Comparison of ENCODE assay signal across 25 cellular contexts in genomic region chr9:36537861-36538260, GRCh38. TPM values are rescaled to one million over a fixed set of nuclear protein-coding genes. Genes with fewer than 3 reads are reported as not detected.
"Had no signal": no experiment of that assay in that cellular context is flagged by ENCODE, and none has a peak within 500 bp of the region (broad histone marks: within the 10 kb centered on the region; RNA-seq: fewer than 3 reads in every experiment).

No MANE protein-coding gene starts in this region.

- DNase-seq: naive thymus-derived CD8-positive, alpha-beta T cell; nephron progenitor cell; nucleus accumbens; pancreas; psoas muscle; right cardiac atrium; right lobe of liver; sigmoid colon; small intestine; stimulated activated CD4-positive, alpha-beta T cell treated with anti-CD3 and anti-CD28 coated beads, Interleukin-15, amount 100 ng/mL, for 24 hours; stimulated activated CD4-positive, alpha-beta T cell treated with anti-CD3 and anti-CD28 coated beads, Interleukin-2, amount 100 ng/mL, for 24 hours; stimulated activated CD4-positive, alpha-beta T cell treated with anti-CD3 and anti-CD28 coated beads, Interleukin-2, amount 100 ng/mL, for 48 hours; stimulated activated CD4-positive, alpha-beta T cell treated with anti-CD3 and anti-CD28 coated beads, Interleukin-4, amount 100 ng/mL, for 24 hours; stimulated activated naive B cell treated with anti-CD40 and anti-IgM and Interleukin-4, amounts not matched to agents 10 μg/mL and 1 μg/mL and 100 μg/mL, for 72 hours; stimulated activated naive CD4-positive, alpha-beta T cell treated with Interleukin-2 at 50 U/mL for 16 hours; stomach; thyroid gland; trophoblast cell; upper lobe of left lung; uterus had no signal

- H3K4me3 ChIP-seq: pancreas, psoas muscle, right lobe of liver, sigmoid colon, stomach, thoracic aorta, thyroid gland, tibial nerve, upper lobe of left lung, uterus had no signal

- H3K27me3 ChIP-seq: neutrophil, pancreas, right lobe of liver, sigmoid colon, stomach, thyroid gland, tibial nerve, upper lobe of left lung, uterus had no signal

- H3K4me1 ChIP-seq: pancreas, psoas muscle, right lobe of liver, sigmoid colon, stomach, thyroid gland, upper lobe of left lung, uterus had no signal

- H3K9me3 ChIP-seq: neutrophil, pancreas, psoas muscle, right lobe of liver, sigmoid colon, stomach, thoracic aorta, thyroid gland, tibial nerve, upper lobe of left lung, uterus had no signal

- H3K36me3 ChIP-seq: neutrophil, pancreas, right lobe of liver, sigmoid colon, stomach, thoracic aorta, thyroid gland, tibial nerve, upper lobe of left lung, uterus had no signal

- ATAC-seq: naive thymus-derived CD8-positive, alpha-beta T cell; natural killer cell treated with Interleukin-12 subunit alpha and Interleukin-12 subunit beta and Interleukin-15 and Interleukin-18, amount 100 ng/mL, for 72 hours; pancreas; psoas muscle; right cardiac atrium; right lobe of liver; stimulated activated effector memory CD8-positive, alpha-beta T cell treated with anti-CD3 and anti-CD28 coated beads, Interleukin-12 subunit alpha, Interleukin-12 subunit beta, amount 100 ng/mL, for 72 hours; stimulated activated naive B cell treated with anti-CD40 and anti-IgM and Interleukin-4, amounts not matched to agents 10 μg/mL and 1 μg/mL and 100 μg/mL, for 72 hours had no signal

- H3K27ac ChIP-seq: neutrophil, pancreas, psoas muscle, right lobe of liver, sigmoid colon, stomach, thoracic aorta, thyroid gland, tibial nerve, upper lobe of left lung, uterus had no signal

RNA-seq across cellular contexts. Expression of gene MELK, which starts 34.8 kb away (rescaled TPM):
- total RNA-seq: naive thymus-derived CD8-positive, alpha-beta T cell had no signal
